24 cellular contexts compared by ENCODE assay signal in genomic region chr20:57754190-57754589, GRCh38. TPM values are rescaled to one million over a fixed set of nuclear protein-coding genes. Genes with fewer than 3 reads are reported as not detected.
DNase-seq lines count a peak whose midpoint lies in the region; ATAC-seq, FAIRE-seq and TF ChIP-seq lines count a peak whose summit lies in the region.
"Had no signal": no experiment of that assay in that cellular context is flagged by ENCODE, and none has a peak within 500 bp of the region (broad histone marks: within the 10 kb centered on the region; RNA-seq: fewer than 3 reads in every experiment).

No MANE protein-coding gene starts in this region.

- DNase-seq in HepG2 (ENCODE audit: low spot score) (no peak), right lobe of liver (no peak), RWPE2 (ENCODE audit: low spot score) (peak; percentile 7), urothelium cell line (ENCODE audit: low spot score) (no peak), GM12892 (ENCODE audit: insufficient read length) (no peak), spleen (no peak), heart left ventricle (no peak)
- DNase-seq: CD4-positive, alpha-beta T cell; CD8-positive, alpha-beta memory T cell; DMS 273 treated with DMSO at 0.1 percent for 48 hours; DMS79; EL; GDM1; GOT3 had no signal

- no peak for TF ChIP-seq RAD21 in HepG2 (CRISPR knock-in tag; IDR thresholded peaks at IDR 0.05)

- no peak overlapping the region for H3K4me3 Mint-ChIP-seq in nephron
- H3K4me3 Mint-ChIP-seq: B cell; CD14-positive monocyte; CD4-positive, alpha-beta T cell; CD8-positive, alpha-beta memory T cell had no signal

- POLR2A ChIA-PET in HepG2 (lab: Yijun Ruan, JAX): no interaction called here

- in situ Hi-C loops in HepG2 (cut with HindIII; ENCODE audit: extremely low pct_ligation_motif_present, low pct_unique_long_range_greater_than_20kb): no loop called here

- H3K4me3 ChIP-seq in HepG2 (replicated peaks in 1 of 3; ENCODE audit: insufficient read depth in 1 of 3, low read depth in 2 of 3, low read length in 3 of 3): no peak overlapping the region
- H3K4me3 ChIP-seq in right lobe of liver: no peak overlapping the region
- H3K4me3 ChIP-seq in RWPE2 (ENCODE audit: severe bottlenecking): no peak overlapping the region
- H3K4me3 ChIP-seq in spleen: no peak overlapping the region
- no peak overlapping the region for H3K4me3 ChIP-seq in heart left ventricle
- H3K4me3 ChIP-seq: BLaER1, GM12878, HAP-1 had no signal

- peak overlapping the region in 2 of 3 experiments; percentile 59 to 69 for H3K27ac Mint-ChIP-seq in nephron
- H3K27ac Mint-ChIP-seq: B cell; CD14-positive monocyte; CD4-positive, alpha-beta T cell; CD8-positive, alpha-beta memory T cell had no signal

- no peak for TF ChIP-seq POLR2A in HepG2 (IDR thresholded peaks at IDR 0.05; ENCODE audit: insufficient read depth in 1 of 2, low read depth in 2 of 2, low read length in 2 of 2)
- TF ChIP-seq POLR2A in right lobe of liver (IDR thresholded peaks at IDR 0.05): no peak
- TF ChIP-seq POLR2A in GM12892 (IDR thresholded peaks at IDR 0.05; ENCODE audit: low read depth, low read length): no peak
- TF ChIP-seq POLR2A in spleen (IDR thresholded peaks at IDR 0.05): no peak
- TF ChIP-seq POLR2A in heart left ventricle (IDR thresholded peaks at IDR 0.05): no peak

- H3K79me2 ChIP-seq in HepG2 (ENCODE audit: insufficient read depth, low read length): no peaks in the 10 kb centered on the region

- no peaks in the 10 kb centered on the region for H4K20me1 ChIP-seq in HepG2 (ENCODE audit: insufficient read depth, low read length)
- H4K20me1 ChIP-seq: BLaER1 had no signal

- H2AFZ ChIP-seq in HepG2 (ENCODE audit: low read length): no peak overlapping the region

- H3K36me3 ChIP-seq in HepG2 (replicated peaks in 1 of 2; ENCODE audit: control insufficient read depth in 1 of 2, insufficient read depth in 2 of 2, low read length in 2 of 2) (no peaks in the 10 kb centered on the region), right lobe of liver (no peaks in the 10 kb centered on the region), RWPE2 (ENCODE audit: low read depth) (no peaks in the 10 kb centered on the region), spleen (no peaks in the 10 kb centered on the region), heart left ventricle (no peaks in the 10 kb centered on the region)
- H3K36me3 ChIP-seq: BLaER1, HAP-1 had no signal

- ATAC-seq in HepG2 (no peak), right lobe of liver (no peak), RWPE2 (ENCODE audit: low read depth) (no peak), heart left ventricle (no peak)
- ATAC-seq: GM12878 had no signal

- H3K4me1 Mint-ChIP-seq in nephron: peaks cover 35% of the 10 kb centered on the region

- no peaks in the 10 kb centered on the region for H3K36me3 Mint-ChIP-seq in nephron (ENCODE audit: low read depth)
- H3K36me3 Mint-ChIP-seq: CD14-positive monocyte had no signal

- no peak for TF ChIP-seq CTCF in HepG2 (CRISPR knock-in tag; IDR thresholded peaks at IDR 0.05)
- TF ChIP-seq CTCF in right lobe of liver (IDR thresholded peaks at IDR 0.05): no peak
- no peak for TF ChIP-seq CTCF in RWPE2 (IDR thresholded peaks at IDR 0.05; ENCODE audit: poor library complexity, severe bottlenecking)
- no peak for TF ChIP-seq CTCF in nephron (IDR thresholded peaks at IDR 0.05; ENCODE audit: unreplicated experiment in 3 of 3)
- no peak for TF ChIP-seq CTCF in spleen (IDR thresholded peaks at IDR 0.05 in 8 of 11, conservative IDR thresholded peaks at IDR 0.05 in 3 of 11)
- TF ChIP-seq CTCF in heart left ventricle (IDR thresholded peaks at IDR 0.05): no peak

- CTCF ChIA-PET in HepG2 (lab: Yijun Ruan, JAX; ENCODE audit: low intra/inter-chr PET ratio, low total read pairs): no interaction called here

- H3K9me3 ChIP-seq in HepG2 (ENCODE audit: low read length) (0 out of 2 replicates have a peak, but pooled peaks cover 4% of the 10 kb centered on the region), right lobe of liver (no peaks in the 10 kb centered on the region), RWPE2 (ENCODE audit: severe bottlenecking) (no peaks in the 10 kb centered on the region), spleen (peaks cover 0 to 15% (median 3%) of the 10 kb centered on the region in 8 donors), heart left ventricle (peaks cover 0 to 12% (median 0%) of the 10 kb centered on the region in 12 donors)
- H3K9me3 ChIP-seq: HAP-1 had no signal

- H3K4me1 ChIP-seq in HepG2 (ENCODE audit: insufficient read depth, low read length): no peaks in the 10 kb centered on the region
- no peaks in the 10 kb centered on the region for H3K4me1 ChIP-seq in right lobe of liver
- peaks cover 2% of the 10 kb centered on the region for H3K4me1 ChIP-seq in RWPE2 (ENCODE audit: insufficient read depth, poor library complexity, severe bottlenecking)
- H3K4me1 ChIP-seq in spleen: peaks cover 0 to 26% (median 13%) of the 10 kb centered on the region in 6 donors
- H3K4me1 ChIP-seq in heart left ventricle: peaks cover under 1 to 12% (median 7%) of the 10 kb centered on the region in 12 donors
- H3K4me1 ChIP-seq: HAP-1 had no signal

- H3K9ac ChIP-seq in HepG2 (ENCODE audit: insufficient read depth, low read depth, low read length): no peak overlapping the region
- H3K9ac ChIP-seq: BLaER1 had no signal

- intact Hi-C loops in HepG2 (cut with micrococcal nuclease; ENCODE audit: unreplicated experiment): no loop called here
- intact Hi-C loops in right lobe of liver (cut with DNase I): no loop called here
- intact Hi-C loops in spleen (cut with DNase I; ENCODE audit: low total_unique reads): no loop called here
- intact Hi-C loops in heart left ventricle (cut with DNase I): loop anchor here in 1 of 10 donors (10.0 kb wide), 1 partner anchor 431 kb away; no protein-coding TSS in a partner anchor

- H3K9me3 Mint-ChIP-seq in nephron: no peaks in the 10 kb centered on the region
- H3K9me3 Mint-ChIP-seq: CD4-positive, alpha-beta T cell had no signal

- 14% methylated on average over 3 of the region's 3 CpGs for WGBS in HepG2 (ENCODE audit: low lambda C conversion rate)
- 53% methylated on average over 2 of the region's 3 CpGs for WGBS in right lobe of liver (ENCODE audit: insufficient coverage, low coverage, low lambda C conversion rate, missing lambda C conversion rate)
- 58 to 79% (median 64%) methylated on average over 3 of the region's 3 CpGs for WGBS in spleen, 5 donors
- 64 to 77% (median 68%) methylated on average over 3 of the region's 3 CpGs for WGBS in heart left ventricle, 4 donors

- TF ChIP-seq EP300 in HepG2 (IDR thresholded peaks at IDR 0.05; ENCODE audit: low read depth in 2 of 2, low read length in 2 of 2) (no peak), HepG2 (CRISPR knock-in tag; IDR thresholded peaks at IDR 0.05; ENCODE audit: borderline replicate concordance) (no peak)

- H3K27me3 ChIP-seq in HepG2 (ENCODE audit: control insufficient read depth in 1 of 2, insufficient read depth in 2 of 2, low read length in 2 of 2) (peaks cover 3 to 18% of the 10 kb centered on the region in 2 experiments; a peak in 4 of 5 replicates), right lobe of liver (no peaks in the 10 kb centered on the region), RWPE2 (ENCODE audit: insufficient read depth, poor library complexity, severe bottlenecking) (no peaks in the 10 kb centered on the region), spleen (replicated peaks in 1 of 7) (peaks cover 0 to 11% (median 0%) of the 10 kb centered on the region in 7 donors), heart left ventricle (no peaks in the 10 kb centered on the region)
- H3K27me3 ChIP-seq: BLaER1 had no signal

- no peak overlapping the region for H3K4me2 ChIP-seq in HepG2 (ENCODE audit: low read depth, low read length)

- no TSS peak for BruUV-seq in HepG2 (replicated peaks; lab: Mats Ljungman, UMichigan)

- H3K27me3 Mint-ChIP-seq in nephron (ENCODE audit: low read depth): peaks cover 15% of the 10 kb centered on the region

- H3K27ac ChIP-seq in HepG2 (ENCODE audit: extremely low read length, insufficient read depth, low read length) (no peak overlapping the region), right lobe of liver (no peak overlapping the region), RWPE2 (ENCODE audit: poor library complexity, severe bottlenecking) (no peak overlapping the region), spleen (no peak overlapping the region), heart left ventricle (no peak overlapping the region)
- H3K27ac ChIP-seq: BLaER1 had no signal

- FAIRE-seq in HepG2 (lab: Jason Lieb, UNC) (no peak), urothelium cell line (lab: Jason Lieb, UNC) (peak; percentile 83), GM12892 (lab: Jason Lieb, UNC) (no peak)
- FAIRE-seq: A204.1, D721Med, GM12878, GM18507, H54 had no signal

TF ChIP-seq in HepG2, 621 proteins besides CTCF, POLR2A, EP300 and RAD21 (continues in another document):
- no peak for TF ChIP-seq ZNF709 (CRISPR knock-in tag; IDR thresholded peaks at IDR 0.05)

RNA-seq across cellular contexts. Expression of gene PMEPA1, which starts 44.4 kb away (rescaled TPM):
- total RNA-seq in HepG2 (2016; rRNA removed; fragmentation: Illumina TruSeq; extraction: Trizol) (not detected in 2 replicates), right lobe of liver (1 to 10 TPM in 4 of 6 experiments, under 1 TPM in 2; 0.50 to 2.3 (median 1.4) TPM), spleen (10 to 100 TPM in 5 of 7 donors, 1 to 10 TPM in 2; 7.3 to 15.7 (median 10.9) TPM), heart left ventricle (10 to 100 TPM; 25.1 to 91.4 (median 30.0) TPM)
- total RNA-seq in HepG2 (2016; cell fraction: cytosol; rRNA removed; fragmentation: Illumina TruSeq; extraction: Trizol; ENCODE audit: low read depth): not detected in 2 replicates
- total RNA-seq in HepG2 (2016; cell fraction: insoluble cytoplasmic fraction; rRNA removed; fragmentation: Illumina TruSeq; extraction: Trizol): not detected in 2 replicates
- 0.31 TPM in 1 of 2 replicates, not detected in the other for total RNA-seq in HepG2 (2016; cell fraction: membrane; rRNA removed; fragmentation: Illumina TruSeq; extraction: Trizol)
- not detected in 2 replicates for total RNA-seq in HepG2 (2016; cell fraction: nucleus; rRNA removed; fragmentation: Illumina TruSeq; extraction: Trizol)
- polyA plus RNA-seq in HepG2 (2011; rRNA removed) (0.08 TPM in 1 of 2 replicates, not detected in the other), spleen (1 to 10 TPM; 4.8 to 7.9 (median 6.7) TPM), heart left ventricle (100 to 1,000 TPM in 1 of 2 donors, 10 to 100 TPM in 1; 12.6 to 115 TPM)
- polyA plus RNA-seq in HepG2 (2011; cell fraction: cytosol; rRNA removed): 0.03 TPM in 1 of 2 replicates, not detected in the other
- 0.12 and 0.16 TPM in 2 replicates for polyA plus RNA-seq in HepG2 (2011; cell fraction: nucleus; rRNA removed)
- polyA plus RNA-seq in HepG2 (2012): not detected in 2 replicates
- polyA plus RNA-seq in HepG2 (2016; cell fraction: cytosol; fragmentation: Illumina TruSeq; extraction: Trizol; ENCODE audit: low read depth): not detected in 2 replicates
- not detected in 2 replicates for polyA plus RNA-seq in HepG2 (2016; cell fraction: insoluble cytoplasmic fraction; fragmentation: Illumina TruSeq; extraction: Trizol; ENCODE audit: low read depth)
- polyA plus RNA-seq in HepG2 (2016; cell fraction: membrane; fragmentation: Illumina TruSeq; extraction: Trizol; ENCODE audit: low read depth): 0.15 TPM in 1 of 2 replicates, not detected in the other
- polyA plus RNA-seq in HepG2 (2016; cell fraction: nucleus; fragmentation: Illumina TruSeq; extraction: Trizol; ENCODE audit: insufficient read depth, low read depth): not detected in 2 replicates
- 0.20 and 7.8 TPM in 2 replicates for polyA minus RNA-seq in HepG2 (2011; rRNA and poly(A)+ RNA removed; ENCODE audit: low replicate concordance)
- 0.53 TPM in 1 of 2 replicates, not detected in the other for polyA minus RNA-seq in HepG2 (2011; cell fraction: cytosol; rRNA and poly(A)+ RNA removed)
- 0.39 TPM in 1 of 2 replicates, not detected in the other for polyA minus RNA-seq in HepG2 (2011; cell fraction: nucleus; rRNA and poly(A)+ RNA removed)
- polyA plus RNA-seq in GM12892 (2012; ENCODE audit: missing spikeins): 0.78 TPM
